Comparison of ENCODE assay signal across 1 cellular context in genomic region chr4:83867221-83867620, GRCh38.
TF ChIP-seq lines count a peak whose summit lies in the region.

No MANE protein-coding gene starts in this region.

TF ChIP-seq in IMR-90, 13 proteins besides CTCF, POLR2A, EP300 and RAD21:
- no peak for TF ChIP-seq CEBPB (IDR thresholded peaks at IDR 0.05; ENCODE audit: low read depth, low read length)
- no peak for TF ChIP-seq MAFK (IDR thresholded peaks at IDR 0.05; ENCODE audit: low read depth, low read length)
- no peak for TF ChIP-seq FOS (IDR thresholded peaks at IDR 0.05; ENCODE audit: low read depth, low read length)
- no peak for TF ChIP-seq ELK1 (IDR thresholded peaks at IDR 0.05; ENCODE audit: borderline replicate concordance, low read depth, low read length)
- TF ChIP-seq USF2 (IDR thresholded peaks at IDR 0.05; ENCODE audit: low read depth, low read length): no peak
- no peak for TF ChIP-seq BHLHE40 (IDR thresholded peaks at IDR 0.05; ENCODE audit: low read depth, low read length)
- no peak for TF ChIP-seq RCOR1 (IDR thresholded peaks at IDR 0.05; ENCODE audit: insufficient replicate concordance, low read length)
- no peak for TF ChIP-seq MXI1 (IDR thresholded peaks at IDR 0.05; ENCODE audit: borderline replicate concordance, low read depth, low read length)
- TF ChIP-seq MAZ (IDR thresholded peaks at IDR 0.05; ENCODE audit: borderline replicate concordance, low read depth, low read length): no peak
- TF ChIP-seq SMC3 (IDR thresholded peaks at IDR 0.05; ENCODE audit: low read depth, low read length): no peak
- TF ChIP-seq CHD1 (IDR thresholded peaks at IDR 0.05; ENCODE audit: low read depth, low read length): no peak
- TF ChIP-seq RFX5 (IDR thresholded peaks at IDR 0.05; ENCODE audit: low read depth, low read length): no peak
- TF ChIP-seq NFE2L2 (IDR thresholded peaks at IDR 0.05; ENCODE audit: low read depth, low read length): no peak
